1 cellular context compared by ENCODE assay signal in genomic region chr20:62776692-62777527, GRCh38.
TF ChIP-seq lines count a peak whose summit lies in the region.

No MANE protein-coding gene starts in this region.

TF ChIP-seq in K562, 482 proteins besides CTCF, POLR2A, EP300 and RAD21 (continued from another document and continues in another):
- TF ChIP-seq, protein P1, sequence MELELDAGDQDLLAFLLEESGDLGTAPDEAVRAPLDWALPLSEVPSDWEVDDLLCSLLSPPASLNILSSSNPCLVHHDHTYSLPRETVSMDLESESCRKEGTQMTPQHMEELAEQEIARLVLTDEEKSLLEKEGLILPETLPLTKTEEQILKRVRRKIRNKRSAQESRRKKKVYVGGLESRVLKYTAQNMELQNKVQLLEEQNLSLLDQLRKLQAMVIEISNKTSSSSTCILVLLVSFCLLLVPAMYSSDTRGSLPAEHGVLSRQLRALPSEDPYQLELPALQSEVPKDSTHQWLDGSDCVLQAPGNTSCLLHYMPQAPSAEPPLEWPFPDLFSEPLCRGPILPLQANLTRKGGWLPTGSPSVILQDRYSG (tag; conservative IDR thresholded peaks at IDR 0.05; ENCODE audit: low read depth) = no peak
- TF ChIP-seq MYNN (IDR thresholded peaks at IDR 0.05) (0 out of 2 replicates have a peak, but pooled peaks have one; percentile 11), MYNN (CRISPR knock-in tag; IDR thresholded peaks at IDR 0.05) (no peak), MLX (CRISPR knock-in tag; conservative IDR thresholded peaks at IDR 0.05) (no peak), FOXP1 (CRISPR knock-in tag; IDR thresholded peaks at IDR 0.05) (no peak), NFYB (IDR thresholded peaks at IDR 0.05; ENCODE audit: extremely low read depth, insufficient read length) (no peak), MAFK (IDR thresholded peaks at IDR 0.05; ENCODE audit: low read length) (no peak), YY1 (IDR thresholded peaks at IDR 0.05; ENCODE audit: borderline replicate concordance in 1 of 3, control insufficient read depth in 1 of 3, extremely low read depth in 1 of 3, insufficient read depth in 3 of 3, insufficient read length in 1 of 3, insufficient replicate concordance in 2 of 3, low read depth in 1 of 3, low read length in 2 of 3) (peak in 1 of 3 experiments; percentile 39), MED1 (CRISPR knock-in tag; IDR thresholded peaks at IDR 0.05; ENCODE audit: borderline replicate concordance) (no peak), FIP1L1 (IDR thresholded peaks at IDR 0.05; ENCODE audit: low read depth, low read length, poor library complexity, severe bottlenecking) (no peak), TAL1 (IDR thresholded peaks at IDR 0.05) (peak; percentile 17; the same call in 1 of the 2 replicates), ZNF766 (CRISPR knock-in tag; conservative IDR thresholded peaks at IDR 0.05) (no peak), NRF1 (conservative IDR thresholded peaks at IDR 0.05 in 1 of 2, IDR thresholded peaks at IDR 0.05 in 1 of 2) (no peak), JUN (IDR thresholded peaks at IDR 0.05; ENCODE audit: borderline replicate concordance, low read depth, low read length) (no peak), JUN (CRISPR knock-in tag; IDR thresholded peaks at IDR 0.05; ENCODE audit: borderline replicate concordance) (no peak), CC2D1A (IDR thresholded peaks at IDR 0.05) (peak; percentile 67), ZNF121 (CRISPR knock-in tag; conservative IDR thresholded peaks at IDR 0.05) (no peak), NFE2 (IDR thresholded peaks at IDR 0.05; ENCODE audit: low read depth) (no peak), ZNF124 (CRISPR knock-in tag; IDR thresholded peaks at IDR 0.05) (no peak), BCOR (IDR thresholded peaks at IDR 0.05) (0 out of 2 replicates have a peak, but pooled peaks have one; percentile 4), CEBPB (tag; IDR thresholded peaks at IDR 0.05) (no peak), RBM39 (optimal IDR thresholded peaks at IDR 0.05; ENCODE audit: low read depth, low read length) (no peak), ZNF431 (CRISPR knock-in tag; IDR thresholded peaks at IDR 0.05) (no peak), NFIC (IDR thresholded peaks at IDR 0.05) (peak; percentile 31; the same call in 1 of the 2 replicates), LEF1 (IDR thresholded peaks at IDR 0.05) (no peak), FOXA3 (CRISPR knock-in tag; conservative IDR thresholded peaks at IDR 0.05 in 1 of 2, IDR thresholded peaks at IDR 0.05 in 1 of 2) (no peak), KLF16 (IDR thresholded peaks at IDR 0.05) (no peak), EWSR1 (IDR thresholded peaks at IDR 0.05; ENCODE audit: borderline replicate concordance, low read depth, partially characterized antibody) (no peak), CBFA2T3 (IDR thresholded peaks at IDR 0.05) (no peak), RNF2 (IDR thresholded peaks at IDR 0.05) (no peak), POLR2G (IDR thresholded peaks at IDR 0.05; ENCODE audit: low read depth, low read length) (peak; percentile 11), EGR1 (conservative IDR thresholded peaks at IDR 0.05) (peak; percentile 86), BCL6 (CRISPR knock-in tag; IDR thresholded peaks at IDR 0.05) (no peak), SLC30A9 (CRISPR knock-in tag; IDR thresholded peaks at IDR 0.05) (no peak), MTA3 (IDR thresholded peaks at IDR 0.05; ENCODE audit: borderline replicate concordance) (peak; percentile 34; the same call in 1 of the 2 replicates), RHOXF2B (CRISPR knock-in tag; conservative IDR thresholded peaks at IDR 0.05) (no peak), ZNF589 (CRISPR knock-in tag; IDR thresholded peaks at IDR 0.05; ENCODE audit: low read depth) (peak; percentile 26; the same call in 1 of the 2 replicates), KDM2B (CRISPR knock-in tag; IDR thresholded peaks at IDR 0.05) (no peak), WHSC1 (IDR thresholded peaks at IDR 0.05; ENCODE audit: low read length) (no peak), KLF1 (tag; IDR thresholded peaks at IDR 0.05) (no peak), SMARCA4 (IDR thresholded peaks at IDR 0.05) (peak; percentile 64; the same call in 1 of the 2 replicates), PHF21A (IDR thresholded peaks at IDR 0.05; ENCODE audit: borderline replicate concordance, low read depth) (peak; percentile 42; the same call in 1 of the 2 replicates), ATF3 (IDR thresholded peaks at IDR 0.05) (peak; percentile 26), ATF3 (CRISPR knock-in tag; conservative IDR thresholded peaks at IDR 0.05) (no peak), ZNF354B (CRISPR knock-in tag; IDR thresholded peaks at IDR 0.05) (no peak), POLR2H (tag; IDR thresholded peaks at IDR 0.05; ENCODE audit: low read depth) (no peak), ZNF263 (CRISPR knock-in tag; IDR thresholded peaks at IDR 0.05; ENCODE audit: borderline replicate concordance) (no peak), CBX2 (IDR thresholded peaks at IDR 0.05; ENCODE audit: insufficient read depth, low read length, poor library complexity, severe bottlenecking) (no peak), DLX4 (CRISPR knock-in tag; IDR thresholded peaks at IDR 0.05) (no peak), FUS (optimal IDR thresholded peaks at IDR 0.05; ENCODE audit: low read depth, low read length) (no peak), SOX6 (IDR thresholded peaks at IDR 0.05) (0 out of 2 replicates have a peak, but pooled peaks have one; percentile 9), POLR2B (IDR thresholded peaks at IDR 0.05; ENCODE audit: low read depth, partially characterized antibody) (peak; percentile 92), HINFP (tag; conservative IDR thresholded peaks at IDR 0.05; ENCODE audit: low read depth) (no peak), PHB2 (IDR thresholded peaks at IDR 0.05; ENCODE audit: low read depth) (peak; percentile 83), RBM15 (IDR thresholded peaks at IDR 0.05; ENCODE audit: insufficient read depth, low read length) (no peak), ATF7 (IDR thresholded peaks at IDR 0.05) (peak; percentile 77), SAFB2 (IDR thresholded peaks at IDR 0.05; ENCODE audit: borderline replicate concordance, low read depth, low read length, severe bottlenecking) (no peak), SNRNP70 (optimal IDR thresholded peaks at IDR 0.05; ENCODE audit: low read depth, low read length) (no peak), ZNF311 (CRISPR knock-in tag; IDR thresholded peaks at IDR 0.05) (peak; percentile 57; the same call in 1 of the 2 replicates), ZNF146 (CRISPR knock-in tag; IDR thresholded peaks at IDR 0.05; ENCODE audit: unreplicated experiment) (no peak), CXXC5 (CRISPR knock-in tag; IDR thresholded peaks at IDR 0.05) (no peak), ZNF175 (CRISPR knock-in tag; IDR thresholded peaks at IDR 0.05; ENCODE audit: low read depth) (peak; percentile 25; the same call in 1 of the 2 replicates), TEAD4 (IDR thresholded peaks at IDR 0.05; ENCODE audit: low read length) (no peak), TEAD4 (CRISPR knock-in tag; IDR thresholded peaks at IDR 0.05; ENCODE audit: borderline replicate concordance) (no peak), ZNF239 (CRISPR knock-in tag; IDR thresholded peaks at IDR 0.05) (no peak), E2F3 (CRISPR knock-in tag; IDR thresholded peaks at IDR 0.05) (no peak), STAG1 (CRISPR knock-in tag; IDR thresholded peaks at IDR 0.05; ENCODE audit: borderline replicate concordance) (no peak), ZSCAN32 (CRISPR knock-in tag; IDR thresholded peaks at IDR 0.05) (no peak), ZFP91 (CRISPR knock-in tag; IDR thresholded peaks at IDR 0.05) (no peak)
- TF ChIP-seq, protein P2, sequence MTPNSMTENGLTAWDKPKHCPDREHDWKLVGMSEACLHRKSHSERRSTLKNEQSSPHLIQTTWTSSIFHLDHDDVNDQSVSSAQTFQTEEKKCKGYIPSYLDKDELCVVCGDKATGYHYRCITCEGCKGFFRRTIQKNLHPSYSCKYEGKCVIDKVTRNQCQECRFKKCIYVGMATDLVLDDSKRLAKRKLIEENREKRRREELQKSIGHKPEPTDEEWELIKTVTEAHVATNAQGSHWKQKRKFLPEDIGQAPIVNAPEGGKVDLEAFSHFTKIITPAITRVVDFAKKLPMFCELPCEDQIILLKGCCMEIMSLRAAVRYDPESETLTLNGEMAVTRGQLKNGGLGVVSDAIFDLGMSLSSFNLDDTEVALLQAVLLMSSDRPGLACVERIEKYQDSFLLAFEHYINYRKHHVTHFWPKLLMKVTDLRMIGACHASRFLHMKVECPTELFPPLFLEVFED (CRISPR knock-in tag; conservative IDR thresholded peaks at IDR 0.05) = peak; percentile 96
- TF ChIP-seq, protein P3, sequence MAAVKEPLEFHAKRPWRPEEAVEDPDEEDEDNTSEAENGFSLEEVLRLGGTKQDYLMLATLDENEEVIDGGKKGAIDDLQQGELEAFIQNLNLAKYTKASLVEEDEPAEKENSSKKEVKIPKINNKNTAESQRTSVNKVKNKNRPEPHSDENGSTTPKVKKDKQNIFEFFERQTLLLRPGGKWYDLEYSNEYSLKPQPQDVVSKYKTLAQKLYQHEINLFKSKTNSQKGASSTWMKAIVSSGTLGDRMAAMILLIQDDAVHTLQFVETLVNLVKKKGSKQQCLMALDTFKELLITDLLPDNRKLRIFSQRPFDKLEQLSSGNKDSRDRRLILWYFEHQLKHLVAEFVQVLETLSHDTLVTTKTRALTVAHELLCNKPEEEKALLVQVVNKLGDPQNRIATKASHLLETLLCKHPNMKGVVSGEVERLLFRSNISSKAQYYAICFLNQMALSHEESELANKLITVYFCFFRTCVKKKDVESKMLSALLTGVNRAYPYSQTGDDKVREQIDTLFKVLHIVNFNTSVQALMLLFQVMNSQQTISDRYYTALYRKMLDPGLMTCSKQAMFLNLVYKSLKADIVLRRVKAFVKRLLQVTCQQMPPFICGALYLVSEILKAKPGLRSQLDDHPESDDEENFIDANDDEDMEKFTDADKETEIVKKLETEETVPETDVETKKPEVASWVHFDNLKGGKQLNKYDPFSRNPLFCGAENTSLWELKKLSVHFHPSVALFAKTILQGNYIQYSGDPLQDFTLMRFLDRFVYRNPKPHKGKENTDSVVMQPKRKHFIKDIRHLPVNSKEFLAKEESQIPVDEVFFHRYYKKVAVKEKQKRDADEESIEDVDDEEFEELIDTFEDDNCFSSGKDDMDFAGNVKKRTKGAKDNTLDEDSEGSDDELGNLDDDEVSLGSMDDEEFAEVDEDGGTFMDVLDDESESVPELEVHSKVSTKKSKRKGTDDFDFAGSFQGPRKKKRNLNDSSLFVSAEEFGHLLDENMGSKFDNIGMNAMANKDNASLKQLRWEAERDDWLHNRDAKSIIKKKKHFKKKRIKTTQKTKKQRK (IDR thresholded peaks at IDR 0.05; ENCODE audit: borderline replicate concordance, low read depth, low read length) = no peak
- TF ChIP-seq, protein P4, sequence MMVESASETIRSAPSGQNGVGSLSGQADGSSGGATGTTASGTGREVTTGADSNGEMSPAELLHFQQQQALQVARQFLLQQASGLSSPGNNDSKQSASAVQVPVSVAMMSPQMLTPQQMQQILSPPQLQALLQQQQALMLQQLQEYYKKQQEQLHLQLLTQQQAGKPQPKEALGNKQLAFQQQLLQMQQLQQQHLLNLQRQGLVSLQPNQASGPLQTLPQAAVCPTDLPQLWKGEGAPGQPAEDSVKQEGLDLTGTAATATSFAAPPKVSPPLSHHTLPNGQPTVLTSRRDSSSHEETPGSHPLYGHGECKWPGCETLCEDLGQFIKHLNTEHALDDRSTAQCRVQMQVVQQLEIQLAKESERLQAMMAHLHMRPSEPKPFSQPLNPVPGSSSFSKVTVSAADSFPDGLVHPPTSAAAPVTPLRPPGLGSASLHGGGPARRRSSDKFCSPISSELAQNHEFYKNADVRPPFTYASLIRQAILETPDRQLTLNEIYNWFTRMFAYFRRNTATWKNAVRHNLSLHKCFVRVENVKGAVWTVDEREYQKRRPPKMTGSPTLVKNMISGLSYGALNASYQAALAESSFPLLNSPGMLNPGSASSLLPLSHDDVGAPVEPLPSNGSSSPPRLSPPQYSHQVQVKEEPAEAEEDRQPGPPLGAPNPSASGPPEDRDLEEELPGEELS (CRISPR knock-in tag; IDR thresholded peaks at IDR 0.05; ENCODE audit: borderline replicate concordance) = no peak
